Comparison of ENCODE assay signal across 15 cellular contexts in genomic region chr6:8939615-8940014, GRCh38.
A peak's percentile ranks its signal among the peaks of the same experiment; 100 is the strongest.
DNase-seq lines count a peak whose midpoint lies in the region; ATAC-seq lines count a peak whose summit lies in the region.
"Had no signal": no experiment of that assay in that cellular context is flagged by ENCODE, and none has a peak within 500 bp of the region (broad histone marks: within the 10 kb centered on the region; RNA-seq: fewer than 3 reads in every experiment).

No MANE protein-coding gene starts in this region.

- ATAC-seq in HG03354 (IDR thresholded peaks at IDR 0.05; ENCODE audit: poor library complexity, severe bottlenecking, unreplicated experiment), result peak; percentile 68
- ATAC-seq: K562; naive thymus-derived CD8-positive, alpha-beta T cell; upper lobe of right lung had no signal

- DNase-seq in DMS153 treated with DMSO at 0.1 percent for 48 hours (lab: John Stamatoyannopoulos, UW; ENCODE audit: unreplicated experiment), result peak; percentile 42
- DNase-seq in NCI-H748 (lab: John Stamatoyannopoulos, UW; ENCODE audit: unreplicated experiment), result peak; percentile 99
- peak; percentile 60 for DNase-seq in islet precursor cell
- no peak for DNase-seq in effector CD4-positive, alpha-beta T cell
- DNase-seq in NCI-H1436 treated with DMSO at 0.1 percent for 48 hours (lab: John Stamatoyannopoulos, UW), result no peak
- no peak for DNase-seq in NCI-H2171 (lab: John Stamatoyannopoulos, UW)
- no peak for DNase-seq in ecto neural progenitor cell (ENCODE audit: low spot score)
- DNase-seq: activated naive CD8-positive, alpha-beta T cell treated with anti-CD3 and anti-CD28 coated beads, Interleukin-2, amount 10 ng/mL, durations not matched to agents 7 days and 5 days; dermis blood vessel endothelial cell; foreskin fibroblast; kidney; naive thymus-derived CD8-positive, alpha-beta T cell; upper lobe of right lung had no signal

Comparison
In these comparisons a context has a peak if more than half of its experiments do, and no peak if none do; other contexts are left out.
1. DNase-seq: peak in DMS153 treated with DMSO at 0.1 percent for 48 hours (single experiment), NCI-H748 (single experiment) and islet precursor cell (single experiment); none in effector CD4-positive, alpha-beta T cell (single experiment), NCI-H1436 treated with DMSO at 0.1 percent for 48 hours (single experiment), NCI-H2171 (single experiment) and ecto neural progenitor cell (single experiment).